In the genomic region with DNA sequence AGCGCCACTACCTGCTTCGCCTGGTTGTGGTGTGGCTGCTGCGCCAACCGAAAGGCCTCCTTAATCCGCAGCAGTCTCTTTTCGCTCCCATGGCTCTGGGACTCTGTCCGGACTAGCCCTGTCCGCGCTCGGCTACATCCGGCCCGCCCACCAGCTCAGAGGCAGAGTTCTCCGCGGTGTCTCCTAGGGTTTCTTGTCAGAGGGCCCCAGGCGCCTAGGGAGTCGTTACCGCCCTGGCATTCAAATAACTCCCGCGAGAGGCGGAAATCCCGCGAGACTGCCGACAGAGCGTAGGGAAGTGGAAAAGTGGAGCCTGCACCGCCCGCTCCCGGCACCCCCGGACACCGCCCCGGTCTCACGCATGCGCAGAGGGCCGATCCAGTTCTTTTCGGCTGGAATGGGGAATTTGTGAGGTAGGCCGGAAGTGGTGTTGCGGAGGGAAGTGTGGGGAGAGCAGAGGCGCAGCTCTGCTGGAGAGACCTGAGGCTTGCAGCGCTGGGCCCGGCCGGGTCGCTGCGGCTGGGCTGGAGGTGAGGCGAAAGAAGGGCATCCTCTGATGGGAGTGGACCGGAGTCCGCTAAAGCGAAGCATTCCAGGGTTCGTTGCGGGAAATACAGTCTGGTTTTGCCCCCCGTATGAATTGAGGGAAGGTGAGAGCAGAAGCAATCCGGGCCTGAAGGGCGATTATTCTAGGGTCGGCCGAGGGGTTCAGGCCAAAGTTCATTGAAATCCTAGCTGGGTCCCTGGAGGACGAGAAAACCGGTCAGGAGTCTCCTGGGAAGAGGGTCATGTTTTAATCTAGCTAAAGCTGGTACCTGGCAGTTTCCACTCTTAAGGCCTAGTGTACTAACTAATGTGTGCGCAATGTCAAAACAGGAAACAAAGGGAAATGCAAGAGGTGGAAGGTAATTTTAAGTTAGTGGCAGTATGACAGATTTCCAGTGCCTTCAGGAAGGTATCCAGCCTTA, we compare ENCODE assay signal across 8 cellular contexts. TPM values are rescaled to one million over a fixed set of nuclear protein-coding genes. Genes with fewer than 3 reads are reported as not detected.
A peak's percentile ranks its signal among the peaks of the same experiment; 100 is the strongest.
DNase-seq lines count a peak whose midpoint lies in the region; ATAC-seq, FAIRE-seq and TF ChIP-seq lines count a peak whose summit lies in the region.

A gene (plus strand): TSS at position 456 of the 968 bp plus-strand sequence. CDS start 5,151 bp downstream, outside the sequence.

- peaks cover 31 to 43% of the 10 kb centered on the region in 2 donors for H3K4me1 Mint-ChIP-seq in natural killer cell

- intact Hi-C loops in natural killer cell (cut with micrococcal nuclease), result loop anchor here (2.0 kb wide), 1 partner anchor 27 kb away; a partner anchor contains a TSS

- H3F3A ChIP-seq in Loucy (ENCODE audit: low read depth), result peaks cover 4% of the 10 kb centered on the region; the same call in 1 of the 2 replicates

- no peak for TF ChIP-seq CTCF in Loucy (conservative IDR thresholded peaks at IDR 0.05; ENCODE audit: low read length)
- no peak for TF ChIP-seq CTCF in natural killer cell (IDR thresholded peaks at IDR 0.05)

- H2AFZ ChIP-seq in Loucy (ENCODE audit: low read length), result peak within 1 kb of the TSS; percentile 89

- DNase-seq in EL (peak; percentile 100), H54 (ENCODE audit: insufficient read length, low spot score) (peak; percentile 59), fibroblast of peridontal ligament (ENCODE audit: extremely low read depth) (peak; percentile 98), natural killer cell (peak; percentile 95)
- peak; percentile 94 for DNase-seq in activated T-helper 9 cell treated with anti-CD3 and anti-CD28 coated beads, Interleukin-2, amount 50 U/mL, for 16 hours (ENCODE audit: low read depth)
- DNase-seq in stimulated activated naive CD4-positive, alpha-beta T cell treated with Interleukin-2 at 50 U/mL for 16 hours (lab: John Stamatoyannopoulos, UW), result peak; percentile 93

- H3K9me3 ChIP-seq in Loucy (ENCODE audit: insufficient read depth, low read depth, low read length), result no peaks in the 10 kb centered on the region

- H3K4me1 ChIP-seq in Loucy (ENCODE audit: insufficient read depth, low read length, poor library complexity, severe bottlenecking), result peaks cover 74% of the 10 kb centered on the region

- H3K79me2 ChIP-seq in Loucy (ENCODE audit: insufficient read depth, low read length), result peaks cover 88% of the 10 kb centered on the region

- peak within 1 kb of the TSS; percentile 96 for H3K4me3 ChIP-seq in Loucy (ENCODE audit: low read length, poor library complexity, severe bottlenecking)

- no peaks in the 10 kb centered on the region for H3K9me2 ChIP-seq in Loucy (replicated peaks; ENCODE audit: low read depth, low read length)

- H3K36me3 ChIP-seq in Loucy (ENCODE audit: insufficient read depth, low read length), result 0 out of 2 replicates have a peak, but pooled peaks cover 5% of the 10 kb centered on the region

- H4K20me1 ChIP-seq in Loucy (ENCODE audit: insufficient read depth, low read length, poor library complexity, severe bottlenecking), result no peaks in the 10 kb centered on the region

- H3K9me3 Mint-ChIP-seq in natural killer cell, result no peaks in the 10 kb centered on the region

- peak within 1 kb of the TSS; percentile 100 for H3K9ac ChIP-seq in Loucy (ENCODE audit: low read depth, low read length, poor library complexity, severe bottlenecking)

- H3K27ac Mint-ChIP-seq in natural killer cell, result peak within 1 kb of the TSS; percentile 97

- H3K27me3 ChIP-seq in Loucy (ENCODE audit: insufficient read depth, low read length, poor library complexity, severe bottlenecking), result no peaks in the 10 kb centered on the region

- peak within 1 kb of the TSS; percentile 97 for H3K4me2 ChIP-seq in Loucy (ENCODE audit: low read depth, low read length, poor library complexity, severe bottlenecking)

- TF ChIP-seq POLR2A in H54 (IDR thresholded peaks at IDR 0.05; ENCODE audit: low read depth, low read length) (peak; percentile 92), Raji (IDR thresholded peaks at IDR 0.05; ENCODE audit: insufficient read depth, low read depth, low read length) (peak; percentile 80)

- no peaks in the 10 kb centered on the region for H3K27me3 Mint-ChIP-seq in natural killer cell (ENCODE audit: low read depth in 2 of 2)

- peak within 1 kb of the TSS; percentile 93 for H3K4me3 Mint-ChIP-seq in natural killer cell

- H3K36me3 Mint-ChIP-seq in natural killer cell, result no peaks in the 10 kb centered on the region

- peak; percentile 87 for FAIRE-seq in H54 (lab: Jason Lieb, UNC)

- ATAC-seq in natural killer cell, result peak; percentile 95 to 98 (median 96)

RNA-seq across cellular contexts. Expression of the gene that starts here (rescaled TPM):
- total RNA-seq in natural killer cell, result 10 to 100 TPM; 14.3 to 15.6 (median 14.5) TPM

Comparison
In these comparisons a context has a peak if more than half of its experiments do, and no peak if none do; other contexts are left out.
1. Peak in every context shown above with its lines: DNase-seq, ATAC-seq and H3K4me3 ChIP-seq.